15 cellular contexts compared by ENCODE assay signal in genomic region chr12:120703311-120703942, GRCh38. TPM values are rescaled to one million over a fixed set of nuclear protein-coding genes. Genes with fewer than 3 reads are reported as not detected.
DNase-seq lines count a peak whose midpoint lies in the region; ATAC-seq and TF ChIP-seq lines count a peak whose summit lies in the region.
"Had no signal": no experiment of that assay in that cellular context is flagged by ENCODE, and none has a peak within 500 bp of the region (broad histone marks: within the 10 kb centered on the region; RNA-seq: fewer than 3 reads in every experiment).

No MANE protein-coding gene starts in this region.

- H3F3A ChIP-seq in GM23248 (ENCODE audit: insufficient read depth) = no peaks in the 10 kb centered on the region

- no peaks in the 10 kb centered on the region for H3K79me2 ChIP-seq in GM23248 (ENCODE audit: insufficient read depth)

- peaks cover 34% of the 10 kb centered on the region for H3K36me3 Mint-ChIP-seq in WTC11
- H3K36me3 Mint-ChIP-seq in nephron progenitor cell (ENCODE audit: low read depth) = peaks cover 44% of the 10 kb centered on the region

- peak overlapping the region; percentile 87 for H3K27ac ChIP-seq in left ventricle myocardium inferior (replicated peaks)
- H3K27ac ChIP-seq in subcutaneous abdominal adipose tissue (ENCODE audit: low read depth, low read length) = peak overlapping the region; percentile 35
- H3K27ac ChIP-seq in sigmoid colon = no peak overlapping the region
- no peak overlapping the region for H3K27ac ChIP-seq in GM23248

- ATAC-seq in WTC11 = peak; percentile 42; the same call in 1 of the 2 replicates

- DNase-seq in WTC11 (ENCODE audit: low spot score) (no peak), left ventricle myocardium inferior (no peak), nephron progenitor cell (no peak), NOMO-1 treated with dmso at 0.1 percent for 144 hours (lab: John Stamatoyannopoulos, UW; ENCODE audit: unreplicated experiment) (no peak), sigmoid colon (no peak), GM23248 (no peak), NCI-H1930 (lab: John Stamatoyannopoulos, UW) (no peak)
- DNase-seq: ACHN; CD4-positive, CD25-positive, alpha-beta regulatory T cell; NCI-H1436; NCI-H2081 treated with DMSO at 0.1 percent for 48 hours; NCI-H345; NK-92 treated with Interleukin-12 subunit alpha and Interleukin-12 subunit beta, amount 100 ng/mL, for 24 hours had no signal

- H3K27me3 ChIP-seq in left ventricle myocardium inferior (ENCODE audit: low read depth) (no peaks in the 10 kb centered on the region), subcutaneous abdominal adipose tissue (ENCODE audit: control insufficient read depth in 5 of 5, insufficient read depth in 4 of 5, low read length in 5 of 5) (no peaks in the 10 kb centered on the region), sigmoid colon (no peaks in the 10 kb centered on the region), GM23248 (replicated peaks; ENCODE audit: insufficient read depth) (no peaks in the 10 kb centered on the region)

- H2AFZ ChIP-seq in GM23248 = no peak overlapping the region

- no peak for TF ChIP-seq EP300 in sigmoid colon (IDR thresholded peaks at IDR 0.05)

- no peak for TF ChIP-seq CTCF in WTC11 (IDR thresholded peaks at IDR 0.05)
- TF ChIP-seq CTCF in left ventricle myocardium inferior (IDR thresholded peaks at IDR 0.05; ENCODE audit: borderline replicate concordance) = no peak
- no peak for TF ChIP-seq CTCF in nephron progenitor cell (IDR thresholded peaks at IDR 0.05)
- no peak for TF ChIP-seq CTCF in sigmoid colon (IDR thresholded peaks at IDR 0.05)

- H4K20me1 ChIP-seq in GM23248 (ENCODE audit: insufficient read depth) = no peaks in the 10 kb centered on the region

- no peaks in the 10 kb centered on the region for H3K9me2 ChIP-seq in GM23248 (ENCODE audit: insufficient read depth)

- POLR2A ChIA-PET in WTC11 (lab: Charles Lee) = interaction anchor here (0.6 kb wide), 1 partner anchor 722 kb away, joined by 4 read pairs; no protein-coding TSS in a partner anchor

- H3K4me3 ChIP-seq in left ventricle myocardium inferior (no peak overlapping the region), subcutaneous abdominal adipose tissue (ENCODE audit: low read depth in 1 of 5, low read length in 5 of 5) (no peak overlapping the region), sigmoid colon (no peak overlapping the region), GM23248 (no peak overlapping the region)

- H3K9me3 Mint-ChIP-seq in WTC11 (no peaks in the 10 kb centered on the region), nephron progenitor cell (no peaks in the 10 kb centered on the region)
- H3K9me3 Mint-ChIP-seq: CD4-positive, CD25-positive, alpha-beta regulatory T cell; IgD-negative memory B cell had no signal

- H3K4me1 ChIP-seq in left ventricle myocardium inferior (peaks cover 65% of the 10 kb centered on the region), subcutaneous abdominal adipose tissue (ENCODE audit: control insufficient read depth in 5 of 5, insufficient read depth in 5 of 5, low read length in 5 of 5) (peaks cover 0 to 56% (median 27%) of the 10 kb centered on the region in 5 donors), sigmoid colon (no peaks in the 10 kb centered on the region), GM23248 (ENCODE audit: insufficient read depth) (no peaks in the 10 kb centered on the region)

- WGBS in sigmoid colon, 2 donors = 87 to 94% methylated on average over 11 of the region's 11 CpGs
- WGBS in GM23248 (ENCODE audit: low coverage in 1 of 2, low lambda C conversion rate in 2 of 2, missing lambda C conversion rate in 2 of 2), 2 experiments = 89 to 94% methylated on average over 11 of the region's 11 CpGs

- in situ Hi-C loops in GM23248 (cut with MboI) = no loop called here

- intact Hi-C loops in left ventricle myocardium inferior (cut with micrococcal nuclease) (no loop called here), sigmoid colon (cut with DNase I) (no loop called here)

- H3K9ac ChIP-seq in subcutaneous abdominal adipose tissue (ENCODE audit: low read length in 5 of 5) = peak overlapping the region in 1 of 5 donors; percentile 19
- no peak overlapping the region for H3K9ac ChIP-seq in GM23248

- peaks cover 31% of the 10 kb centered on the region for H3K36me3 ChIP-seq in left ventricle myocardium inferior
- peaks cover 0 to 52% (median 32%) of the 10 kb centered on the region in 5 donors for H3K36me3 ChIP-seq in subcutaneous abdominal adipose tissue (ENCODE audit: control insufficient read depth in 5 of 5, insufficient read depth in 5 of 5, low read length in 5 of 5)
- H3K36me3 ChIP-seq in sigmoid colon = peaks cover 2 to 53% (median 12%) of the 10 kb centered on the region in 4 donors
- no peaks in the 10 kb centered on the region for H3K36me3 ChIP-seq in GM23248 (ENCODE audit: low read depth)

- H3K9me3 ChIP-seq in left ventricle myocardium inferior (replicated peaks) (no peaks in the 10 kb centered on the region), subcutaneous abdominal adipose tissue (ENCODE audit: control insufficient read depth in 5 of 5, low read length in 5 of 5) (no peaks in the 10 kb centered on the region), sigmoid colon (no peaks in the 10 kb centered on the region), GM23248 (ENCODE audit: low read depth) (no peaks in the 10 kb centered on the region)

- no peak for TF ChIP-seq POLR2A in sigmoid colon (IDR thresholded peaks at IDR 0.05)

- H3K27ac Mint-ChIP-seq in WTC11 (peak overlapping the region; percentile 84), nephron progenitor cell (peak overlapping the region; percentile 96)
- H3K27ac Mint-ChIP-seq: CD4-positive, CD25-positive, alpha-beta regulatory T cell; IgD-negative memory B cell had no signal

- H3K4me2 ChIP-seq in GM23248 (ENCODE audit: unreplicated experiment) = no peak overlapping the region

- H3K27me3 Mint-ChIP-seq in WTC11 (ENCODE audit: low read depth) = no peaks in the 10 kb centered on the region
- no peaks in the 10 kb centered on the region for H3K27me3 Mint-ChIP-seq in nephron progenitor cell (ENCODE audit: low read depth, poor library complexity)
- H3K27me3 Mint-ChIP-seq: CD4-positive, CD25-positive, alpha-beta regulatory T cell; IgD-negative memory B cell had no signal

- CTCF ChIA-PET in WTC11 (lab: Charles Lee) = interaction anchor here (1.1 to 2.1 kb wide), 2 partner anchors 54 to 57 kb away, joined by 3 to 9 read pairs; no protein-coding TSS in a partner anchor

- H3K4me3 Mint-ChIP-seq in WTC11 (no peak overlapping the region), nephron progenitor cell (no peak overlapping the region)
- H3K4me3 Mint-ChIP-seq: CD4-positive, CD25-positive, alpha-beta regulatory T cell; IgD-negative memory B cell had no signal

- H3K4me1 Mint-ChIP-seq in WTC11 (no peaks in the 10 kb centered on the region), nephron progenitor cell (peaks cover under 1% of the 10 kb centered on the region)
- H3K4me1 Mint-ChIP-seq: CD4-positive, CD25-positive, alpha-beta regulatory T cell had no signal

TF ChIP-seq in WTC11, 78 proteins besides CTCF, POLR2A, EP300 and RAD21:
- TF ChIP-seq ZNF232 (CRISPR knock-in tag; IDR thresholded peaks at IDR 0.05) = no peak
- TF ChIP-seq E2F5 (CRISPR knock-in tag; IDR thresholded peaks at IDR 0.05) = no peak
- TF ChIP-seq NFATC4 (CRISPR knock-in tag; IDR thresholded peaks at IDR 0.05) = no peak

RNA-seq across cellular contexts. Expression of gene UNC119B, which starts 6.8 kb away (rescaled TPM):
- total RNA-seq in WTC11 (2021) = 49.9 to 53.3 TPM (median 50.3 TPM) in 3 replicates
- total RNA-seq in left ventricle myocardium inferior = 11.5 TPM
- total RNA-seq in sigmoid colon = 10 to 100 TPM; 11.1 to 18.3 (median 18.1) TPM
- 10 to 100 TPM in 1 of 3 donors, 1 to 10 TPM in 2; 8.4 to 19.3 (median 9.9) TPM for polyA plus RNA-seq in sigmoid colon
- total RNA-seq in GM23248 (2014; rRNA removed; shearing (Covaris generic)) = 17.8 and 22.4 TPM in 2 replicates
- 7.6 TPM in 2 replicates for polyA plus RNA-seq in GM23248 (2016; fragmentation: Nextera tagmentation; extraction: Ambion mirVana)

RNA-seq across cellular contexts. Expression of gene MLEC, which starts 16.5 kb away (rescaled TPM):
- total RNA-seq in WTC11 (2021) (221 to 278 TPM (median 253 TPM) in 3 replicates), left ventricle myocardium inferior (120 TPM), sigmoid colon (10 to 100 TPM; 30.3 to 40.3 (median 33.6) TPM)
- polyA plus RNA-seq in sigmoid colon (100 to 1,000 TPM in 1 of 3 donors, 10 to 100 TPM in 2; 22.2 to 164 (median 31.0) TPM), GM23248 (2016; fragmentation: Nextera tagmentation; extraction: Ambion mirVana) (114 and 119 TPM in 2 replicates)
- total RNA-seq in GM23248 (2014; rRNA removed; shearing (Covaris generic)) = 79.3 and 79.4 TPM in 2 replicates

RNA-seq across cellular contexts. Expression of gene ACADS, which starts 22.2 kb away (rescaled TPM):
- total RNA-seq in WTC11 (2021) (11.0 to 12.6 TPM (median 11.6 TPM) in 3 replicates), left ventricle myocardium inferior (93.8 TPM), sigmoid colon (10 to 100 TPM; 36.8 to 40.3 (median 39.1) TPM)
- polyA plus RNA-seq in sigmoid colon (100 to 1,000 TPM; 111 to 325 (median 192) TPM), GM23248 (2016; fragmentation: Nextera tagmentation; extraction: Ambion mirVana) (10.1 and 10.5 TPM in 2 replicates)
- total RNA-seq in GM23248 (2014; rRNA removed; shearing (Covaris generic)) = 14.5 and 20.6 TPM in 2 replicates

Comparison
In these comparisons a context has a peak if more than half of its experiments do, and no peak if none do; other contexts are left out.
1. H3K27ac ChIP-seq: peak in left ventricle myocardium inferior (single experiment) and subcutaneous abdominal adipose tissue (single experiment); none in sigmoid colon (0 of 4) and GM23248 (single experiment).